Comparison of ENCODE assay signal across 9 cellular contexts in genomic region chr9:127183814-127184582, GRCh38.
A peak's percentile ranks its signal among the peaks of the same experiment; 100 is the strongest.
DNase-seq lines count a peak whose midpoint lies in the region; ATAC-seq and TF ChIP-seq lines count a peak whose summit lies in the region.
"Had no signal": no experiment of that assay in that cellular context is flagged by ENCODE, and none has a peak within 500 bp of the region (broad histone marks: within the 10 kb centered on the region; RNA-seq: fewer than 3 reads in every experiment).

No MANE protein-coding gene starts in this region.

- WGBS in suprapubic skin, result 89% methylated on average over 17 of the region's 17 CpGs

- DNase-seq in left cardiac atrium (peak; percentile 61), suprapubic skin (ENCODE audit: low spot score in 2 of 2) (peak in 1 of 2 donors; percentile 88), T1000 (lab: John Stamatoyannopoulos, UW) (no peak), NCI-H2171 treated with DMSO at 0.1 percent for 48 hours (lab: John Stamatoyannopoulos, UW) (no peak), GOT3 (lab: John Stamatoyannopoulos, UW) (no peak)
- DNase-seq: activated CD4-positive, alpha-beta T cell treated with anti-CD3 and anti-CD28 coated beads, Interleukin-2, amount 10 ng/mL, durations not matched to agents 24 days and 14 days had no signal

- no peak for TF ChIP-seq POLR2A in suprapubic skin (IDR thresholded peaks at IDR 0.05)

- TF ChIP-seq CTCF in suprapubic skin (IDR thresholded peaks at IDR 0.05), result no peak

- H3K27ac ChIP-seq in suprapubic skin, result peak overlapping the region; percentile 92

- no peaks in the 10 kb centered on the region for H3K9me3 ChIP-seq in suprapubic skin

- TF ChIP-seq EP300 in suprapubic skin (IDR thresholded peaks at IDR 0.05), result no peak

- H3K36me3 ChIP-seq in suprapubic skin, result no peaks in the 10 kb centered on the region

- H3K4me3 ChIP-seq in suprapubic skin, result no peak overlapping the region

- H3K4me1 ChIP-seq in suprapubic skin, result peaks cover 52% of the 10 kb centered on the region

- H3K27me3 ChIP-seq in suprapubic skin, result no peaks in the 10 kb centered on the region

- intact Hi-C loops in left cardiac atrium (cut with DNase I), result loop anchor here in 1 of 2 donors (10.0 kb wide), 1 partner anchor 59 kb away; the partner anchor contains the start of gene ANGPTL2

- ATAC-seq in GM19025 (IDR thresholded peaks at IDR 0.05; ENCODE audit: low read depth, unreplicated experiment) (peak; percentile 69), HG03558 (IDR thresholded peaks at IDR 0.05; ENCODE audit: extremely low read depth, unreplicated experiment) (peak; percentile 59), left cardiac atrium (peak in 1 of 2 donors; percentile 43), HG02840 (IDR thresholded peaks at IDR 0.05; ENCODE audit: low FRiP score, unreplicated experiment) (no peak)
